In the genomic region with DNA sequence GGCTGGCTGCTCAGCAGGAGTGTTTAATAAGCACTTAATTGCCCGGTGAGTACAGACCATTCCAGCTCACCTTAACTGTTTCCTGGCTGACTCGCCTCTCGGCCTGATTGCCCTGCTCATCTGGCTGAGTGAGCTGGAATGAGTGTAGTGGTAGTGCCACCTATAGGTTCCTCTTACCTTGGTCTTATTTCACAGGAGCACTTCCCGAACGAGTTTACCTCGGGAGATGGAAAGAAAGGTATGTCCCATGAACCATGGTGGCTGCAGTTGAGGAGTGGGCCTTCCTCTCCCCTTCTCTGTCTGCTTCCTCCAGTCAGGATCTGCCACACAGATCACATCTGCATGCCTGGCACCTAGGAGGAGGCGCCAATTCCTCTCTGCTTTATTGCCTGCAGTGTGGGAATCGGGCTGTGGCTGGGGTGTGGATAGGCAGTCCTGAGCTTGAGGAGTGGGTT, we compare ENCODE assay signal across 8 cellular contexts.
DNase-seq lines count a peak whose midpoint lies in the region; ATAC-seq and TF ChIP-seq lines count a peak whose summit lies in the region.

No MANE protein-coding gene starts in this region.

- DNase-seq in SIG-M5 treated with dmso at 0.1 percent for 504 hours (lab: John Stamatoyannopoulos, UW; ENCODE audit: unreplicated experiment) (peak; percentile 48), SIG-M5 (lab: John Stamatoyannopoulos, UW) (no peak), MV-4-11 (lab: John Stamatoyannopoulos, UW) (peak; percentile 32), RWPE2 (ENCODE audit: low spot score) (peak; percentile 87), astrocyte of the hippocampus (ENCODE audit: low read depth, low spot score) (peak; percentile 79), kidney glomerular epithelial cell (lab: John Stamatoyannopoulos, UW) (peak; percentile 82)
- peak; percentile 2 for DNase-seq in stimulated activated naive CD4-positive, alpha-beta T cell treated with Interleukin-2 at 50 U/mL for 16 hours (lab: John Stamatoyannopoulos, UW)

- H3K4me1 ChIP-seq in RWPE2 (ENCODE audit: insufficient read depth, poor library complexity, severe bottlenecking) = peaks cover 4% of the 10 kb centered on the region

- H3K27ac ChIP-seq in RWPE2 (ENCODE audit: poor library complexity, severe bottlenecking) = no peak overlapping the region

- H3K4me3 ChIP-seq in RWPE2 (ENCODE audit: severe bottlenecking) = no peak overlapping the region

- TF ChIP-seq CTCF in RWPE2 (IDR thresholded peaks at IDR 0.05; ENCODE audit: poor library complexity, severe bottlenecking) = peak; percentile 89

- no peaks in the 10 kb centered on the region for H3K9me3 ChIP-seq in RWPE2 (ENCODE audit: severe bottlenecking)

- H3K27me3 ChIP-seq in RWPE2 (ENCODE audit: insufficient read depth, poor library complexity, severe bottlenecking) = no peaks in the 10 kb centered on the region

- ATAC-seq in RWPE2 (ENCODE audit: low read depth) (peak; percentile 99), HG03108 (IDR thresholded peaks at IDR 0.05; ENCODE audit: unreplicated experiment) (no peak)

- no peaks in the 10 kb centered on the region for H3K36me3 ChIP-seq in RWPE2 (ENCODE audit: low read depth)
